9 cellular contexts compared by ENCODE assay signal in genomic region chr12:53096089-53096741, GRCh38. TPM values are rescaled to one million over a fixed set of nuclear protein-coding genes. Genes with fewer than 3 reads are reported as not detected.
A peak's percentile ranks its signal among the peaks of the same experiment; 100 is the strongest.
DNase-seq lines count a peak whose midpoint lies in the region; ATAC-seq and TF ChIP-seq lines count a peak whose summit lies in the region.
"Had no signal": no experiment of that assay in that cellular context is flagged by ENCODE, and none has a peak within 500 bp of the region (broad histone marks: within the 10 kb centered on the region; RNA-seq: fewer than 3 reads in every experiment).

No MANE protein-coding gene starts in this region.

- no peaks in the 10 kb centered on the region for H3K36me3 Mint-ChIP-seq in naive B cell

- H3K4me1 ChIP-seq in esophagus (ENCODE audit: control insufficient read depth in 2 of 2, insufficient read depth in 2 of 2, low read length in 1 of 2): peaks cover 0 to 13% of the 10 kb centered on the region in 2 donors

- peaks cover 7 to 37% (median 35%) of the 10 kb centered on the region in 3 donors for H3K27me3 Mint-ChIP-seq in naive B cell

- no peak for TF ChIP-seq CTCF in AG10803 (conservative IDR thresholded peaks at IDR 0.05; ENCODE audit: low read length)

- peak overlapping the region; percentile 81 to 86 for H3K27ac ChIP-seq in esophagus (ENCODE audit: low read depth in 2 of 2, low read length in 1 of 2)

- H3K36me3 ChIP-seq in MG63 (no peaks in the 10 kb centered on the region), esophagus (ENCODE audit: control insufficient read depth in 2 of 2, insufficient read depth in 2 of 2, low read length in 1 of 2) (no peaks in the 10 kb centered on the region)

- H3K4me1 Mint-ChIP-seq in naive B cell: peaks cover 22 to 28% (median 24%) of the 10 kb centered on the region in 3 donors

- H3K27me3 ChIP-seq in MG63 (no peaks in the 10 kb centered on the region), esophagus (ENCODE audit: control insufficient read depth in 1 of 2, insufficient read depth in 2 of 2, low read length in 2 of 2) (no peaks in the 10 kb centered on the region)

- no peaks in the 10 kb centered on the region for H3K9me3 Mint-ChIP-seq in naive B cell

- H3K4me3 ChIP-seq in AG10803 (ENCODE audit: low read length) (peak overlapping the region; percentile 64), MG63 (no peak overlapping the region), esophagus (ENCODE audit: low read depth in 1 of 2, low read length in 2 of 2) (no peak overlapping the region)
- H3K4me3 ChIP-seq: GM12878 had no signal

- ATAC-seq in naive B cell (ENCODE audit: low read depth in 2 of 2) (no peak), HG03469 (IDR thresholded peaks at IDR 0.05; ENCODE audit: unreplicated experiment) (no peak)
- ATAC-seq: GM12878 had no signal

- no peak overlapping the region for H3K27ac Mint-ChIP-seq in naive B cell

- no peaks in the 10 kb centered on the region for H3K9me3 ChIP-seq in MG63
- H3K9me3 ChIP-seq in esophagus (ENCODE audit: control insufficient read depth in 2 of 2, insufficient read depth in 1 of 2, low read depth in 1 of 2, low read length in 1 of 2): no peaks in the 10 kb centered on the region

- H3K4me3 Mint-ChIP-seq in naive B cell: peak overlapping the region in 6 of 8 donors; percentile 2 to 71 (median 65)

- 48 to 49% methylated on average over 11 of the region's 11 CpGs for WGBS in esophagus, 2 donors

- DNase-seq in AG10803 (ENCODE audit: low read depth) (peak; percentile 92), MG63 (peak; percentile 29), naive B cell (no peak), midbrain (lab: John Stamatoyannopoulos, UW) (no peak), NCI-H146 treated with DMSO at 0.1 percent for 48 hours (lab: John Stamatoyannopoulos, UW; ENCODE audit: unreplicated experiment) (no peak), NCI-H2107 treated with DMSO at 0.1 percent for 48 hours (lab: John Stamatoyannopoulos, UW; ENCODE audit: unreplicated experiment) (no peak)

RNA-seq across cellular contexts. Expression of gene IGFBP6, which starts 1.3 kb away (rescaled TPM):
- total RNA-seq in MG63 (2014; rRNA removed; shearing (Covaris generic); ENCODE audit: low replicate concordance): 37.5 and 66.3 TPM in 2 replicates
- polyA plus RNA-seq in esophagus (10 to 100 TPM; 40.8 to 59.1 TPM), naive B cell (ENCODE audit: low read depth in 6 of 6) (not detected)

RNA-seq across cellular contexts. Expression of gene SOAT2, which starts 7.1 kb away (rescaled TPM):
- not detected in 2 replicates for total RNA-seq in MG63 (2014; rRNA removed; shearing (Covaris generic); ENCODE audit: low replicate concordance)
- polyA plus RNA-seq in esophagus (under 1 TPM; 0.14 to 0.16 TPM), naive B cell (ENCODE audit: low read depth in 6 of 6) (not detected)

RNA-seq across cellular contexts. Expression of gene SPRYD3, which starts 17.0 kb away (rescaled TPM):
- total RNA-seq in MG63 (2014; rRNA removed; shearing (Covaris generic); ENCODE audit: low replicate concordance): 22.1 and 23.9 TPM in 2 replicates
- polyA plus RNA-seq in esophagus (10 to 100 TPM; 16.1 to 24.1 TPM), naive B cell (ENCODE audit: low read depth in 6 of 6) (10 to 100 TPM; 12.8 to 31.1 (median 23.2) TPM)

RNA-seq across cellular contexts. Expression of gene TNS2, which starts 46.4 kb away (rescaled TPM):
- total RNA-seq in MG63 (2014; rRNA removed; shearing (Covaris generic); ENCODE audit: low replicate concordance): 10.8 and 12.4 TPM in 2 replicates
- 10 to 100 TPM; 32.9 to 48.6 TPM for polyA plus RNA-seq in esophagus
- polyA plus RNA-seq in naive B cell (ENCODE audit: low read depth in 6 of 6): under 1 TPM in 5 of 6 donors, not detected in 1; 0.05 to 0.91 (median 0.47) TPM

Comparison
In these comparisons a context has a peak if more than half of its experiments do, and no peak if none do; other contexts are left out.
1. DNase-seq: peak in AG10803 (single experiment) and MG63 (single experiment); none in naive B cell (single experiment), midbrain (single experiment), NCI-H146 treated with DMSO at 0.1 percent for 48 hours (single experiment) and NCI-H2107 treated with DMSO at 0.1 percent for 48 hours (single experiment).
2. RNA of gene IGFBP6, which starts 1.3 kb away (polyA plus RNA-seq): 40.8 to 59.1 TPM in esophagus; not detected in naive B cell; every median in the first group is over 10 times any median in the second.